Comparison of ENCODE assay signal across 8 cellular contexts in the genomic region with DNA sequence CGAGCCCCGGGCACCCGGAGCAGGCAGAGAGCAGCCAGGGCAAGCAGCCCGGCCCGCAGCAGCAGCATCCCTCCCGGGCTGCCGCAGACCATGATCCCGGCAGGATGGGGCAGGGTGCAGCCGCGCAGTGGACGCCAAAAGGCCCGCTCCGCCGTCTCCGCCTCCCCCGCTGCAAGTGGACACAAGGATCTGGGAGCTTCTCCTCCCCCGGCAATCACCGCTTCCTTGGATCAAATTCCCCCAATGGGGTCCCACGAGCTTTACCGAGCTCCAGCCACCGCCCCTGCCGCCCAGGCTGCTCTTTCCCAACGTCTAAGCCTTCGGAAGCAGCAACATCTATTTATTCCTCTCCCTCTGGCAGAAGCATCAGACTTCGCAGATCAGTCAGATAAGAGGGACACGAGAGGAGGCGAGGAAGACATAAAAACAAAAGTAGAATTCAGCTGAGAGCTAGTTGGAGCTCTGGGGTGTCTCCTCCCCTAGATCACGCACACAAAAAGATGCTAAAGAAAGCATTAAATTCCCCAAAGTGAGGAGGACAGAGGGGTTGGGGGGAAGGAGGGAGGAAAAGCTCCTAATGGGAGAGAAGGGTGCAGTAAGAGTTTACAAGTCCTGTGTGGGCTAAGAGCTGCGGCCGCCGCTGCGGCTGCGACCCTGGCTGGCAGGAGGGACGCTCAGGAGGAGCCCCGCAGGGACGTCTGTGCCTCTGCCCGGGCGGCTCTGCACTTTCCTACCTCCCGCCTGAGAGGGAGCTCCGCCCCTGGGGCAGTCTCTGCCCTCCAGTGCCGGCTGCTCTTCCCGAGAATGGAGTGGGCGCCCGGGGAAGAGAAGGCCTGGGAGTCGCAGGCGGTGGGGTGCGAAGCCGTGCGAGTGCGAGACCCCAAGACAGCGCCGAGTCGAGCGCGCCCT. TPM values are rescaled to one million over a fixed set of nuclear protein-coding genes. Genes with fewer than 3 reads are reported as not detected.
DNase-seq lines count a peak whose midpoint lies in the region; ATAC-seq, FAIRE-seq and TF ChIP-seq lines count a peak whose summit lies in the region.

Gene FRZB (minus strand): TSS at position 177 of the 909 bp plus-strand sequence. CDS start 85 bp downstream, at position 92.

- TF ChIP-seq CTCF in K562 (IDR thresholded peaks at IDR 0.05 in 2 of 3, conservative IDR thresholded peaks at IDR 0.05 in 1 of 3; ENCODE audit: insufficient read depth in 2 of 3, low read depth in 1 of 3, low read length in 3 of 3), result no peak

- H3K9ac ChIP-seq in K562 (ENCODE audit: insufficient read depth in 1 of 2, low read depth in 2 of 2, low read length in 2 of 2) (no peak within 1 kb of the TSS), Karpas-422 (ENCODE audit: low read length) (no peak within 1 kb of the TSS)

- ATAC-seq in K562, result peak; percentile 55

- H4K20me1 ChIP-seq in K562 (replicated peaks; ENCODE audit: control insufficient read depth, insufficient read depth, low read length), result no peaks in the 10 kb centered on the region; the same call in 1 of the 2 replicates
- no peaks in the 10 kb centered on the region for H4K20me1 ChIP-seq in Karpas-422 (ENCODE audit: insufficient read depth, low read depth, low read length)

- no peak for TF ChIP-seq POLR2A in K562 (conservative IDR thresholded peaks at IDR 0.05)

- DNase-seq in EH (ENCODE audit: low read depth), result peak; percentile 81
- DNase-seq in NCI-H1105 treated with DMSO at 0.1 percent for 48 hours (lab: John Stamatoyannopoulos, UW), result peak; percentile 34
- peak in 2 of 4 experiments; percentile 14 to 18 for DNase-seq in K562 (ENCODE audit: extremely low read depth in 1 of 4, low spot score in 3 of 4)
- peak; percentile 57 for DNase-seq in hepatic stellate cell (ENCODE audit: low spot score)
- DNase-seq in renal cortical epithelial cell (ENCODE audit: low read depth), result peak; percentile 38
- no peak for DNase-seq in Karpas-422
- no peak for DNase-seq in GM19240 (ENCODE audit: insufficient read length, low spot score)
- DNase-seq in NCI-H128 (lab: John Stamatoyannopoulos, UW; ENCODE audit: unreplicated experiment), result no peak

- no peaks in the 10 kb centered on the region for H3K36me3 ChIP-seq in K562 (ENCODE audit: control insufficient read depth, insufficient read depth, low read length)
- H3K36me3 ChIP-seq in Karpas-422 (ENCODE audit: insufficient read depth, low read length), result no peaks in the 10 kb centered on the region

- H3K27ac ChIP-seq in K562 (ENCODE audit: extremely low read depth, low read depth, low read length) (no peak within 1 kb of the TSS), Karpas-422 (ENCODE audit: low read length) (no peak within 1 kb of the TSS)

- H3K4me3 ChIP-seq in K562, result no peak within 1 kb of the TSS
- H3K4me3 ChIP-seq in Karpas-422 (ENCODE audit: low read length), result no peak within 1 kb of the TSS

- H3K79me2 ChIP-seq in K562 (ENCODE audit: control insufficient read depth, insufficient read depth, low read length) (no peaks in the 10 kb centered on the region), Karpas-422 (ENCODE audit: low read length) (no peaks in the 10 kb centered on the region)

- H2AFZ ChIP-seq in K562 (ENCODE audit: low read depth, low read length), result no peak within 1 kb of the TSS
- no peak within 1 kb of the TSS for H2AFZ ChIP-seq in Karpas-422 (ENCODE audit: low read length)

- FAIRE-seq in K562 (lab: Jason Lieb, UNC), result no peak

- TF ChIP-seq EP300 in K562 (IDR thresholded peaks at IDR 0.05; ENCODE audit: low read length), result no peak

- H3K4me1 ChIP-seq in K562 (replicated peaks in 1 of 2; ENCODE audit: control insufficient read depth in 2 of 2, insufficient read depth in 2 of 2, low read length in 2 of 2) (peaks cover 0 to 15% of the 10 kb centered on the region in 2 experiments; a peak in 1 of 5 replicates), Karpas-422 (ENCODE audit: low read length) (no peaks in the 10 kb centered on the region)

- in situ Hi-C loops in K562 (cut with MboI), result no loop called here

- no peaks in the 10 kb centered on the region for H3K9me1 ChIP-seq in K562 (ENCODE audit: control insufficient read depth, insufficient read depth, low read length)

- H3K27me3 ChIP-seq in K562 (ENCODE audit: control insufficient read depth in 2 of 2, insufficient read depth in 2 of 2, low read length in 2 of 2) (peaks cover 40 to 41% of the 10 kb centered on the region in 2 experiments), Karpas-422 (ENCODE audit: low read length) (no peaks in the 10 kb centered on the region)

- 13% methylated on average over 52 of the region's 55 CpGs for WGBS in K562 (ENCODE audit: insufficient coverage, low coverage, missing lambda C conversion rate)

- CTCF ChIA-PET in K562 (lab: Yijun Ruan, JAX; ENCODE audit: low intra/inter-chr PET ratio), result no interaction called here

- no peak within 1 kb of the TSS; the same call in 1 of the 2 replicates for H3K4me2 ChIP-seq in K562 (ENCODE audit: insufficient read depth, low read length)
- no peak within 1 kb of the TSS for H3K4me2 ChIP-seq in Karpas-422 (ENCODE audit: low read depth, low read length, poor library complexity, severe bottlenecking)

- no peaks in the 10 kb centered on the region for H3K9me2 ChIP-seq in Karpas-422 (replicated peaks; ENCODE audit: insufficient read depth, low read length)

- POLR2A ChIA-PET in K562 (lab: Yijun Ruan, JAX), result interaction anchor here (0.6 to 1.8 kb wide), 4 partner anchors 13 to 1628 kb away, joined by 3 to 7 read pairs (median 4); no protein-coding TSS in a partner anchor

- no TSS peak for BruUV-seq in K562 (replicated peaks; lab: Mats Ljungman, UMichigan)

- TF ChIP-seq RAD21 in K562 (CRISPR knock-in tag; conservative IDR thresholded peaks at IDR 0.05 in 1 of 2, IDR thresholded peaks at IDR 0.05 in 1 of 2), result no peak

- intact Hi-C loops in K562 (cut with micrococcal nuclease), result loop anchor here (5.0 to 10.0 kb wide), 4 partner anchors 84 to 682 kb away; no protein-coding TSS in a partner anchor

- H3K9me3 ChIP-seq in K562 (replicated peaks; ENCODE audit: control insufficient read depth, insufficient read depth, low read depth, low read length) (no peaks in the 10 kb centered on the region; the same call in 1 of the 2 replicates), Karpas-422 (ENCODE audit: low read length) (no peaks in the 10 kb centered on the region)

TF ChIP-seq in K562, 482 proteins besides CTCF, POLR2A, EP300 and RAD21:
- TF ChIP-seq, protein P1, sequence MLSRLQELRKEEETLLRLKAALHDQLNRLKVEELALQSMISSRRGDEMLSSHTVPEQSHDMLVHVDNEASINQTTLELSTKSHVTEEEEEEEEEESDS (CRISPR knock-in tag; IDR thresholded peaks at IDR 0.05), result no peak
- TF ChIP-seq EZH2 (IDR thresholded peaks at IDR 0.05; ENCODE audit: borderline replicate concordance, low read depth, low read length) (0 out of 2 replicates have a peak, but pooled peaks have one; percentile 88), ZNF274 (IDR thresholded peaks at IDR 0.05; ENCODE audit: borderline replicate concordance, low read depth, low read length) (no peak), ELF2 (CRISPR knock-in tag; IDR thresholded peaks at IDR 0.05) (no peak)

RNA-seq across cellular contexts. Expression of gene FRZB, which starts in this region (rescaled TPM):
- total RNA-seq in K562 (2011; cell fraction: chromatin; rRNA removed; ENCODE audit: low replicate concordance), result 0.12 and 0.44 TPM in 2 replicates
- total RNA-seq in K562 (2011; cell fraction: nucleolus; rRNA removed), result 0.17 and 0.26 TPM in 2 replicates
- total RNA-seq in K562 (2011; cell fraction: nucleoplasm; rRNA removed), result 0.15 and 0.38 TPM in 2 replicates
- total RNA-seq in K562 (2014; rRNA removed) (not detected in 2 replicates), K562 (2014; rRNA removed; fragmentation: Illumina TruSeq; extraction: Trizol) (0.06 TPM in 1 of 2 replicates, not detected in the other), K562 (2015; rRNA removed; fragmentation: Illumina TruSeq; extraction: Trizol) (not detected in 2 replicates), K562 (2021) (not detected in 2 replicates), renal cortical epithelial cell (not detected in 2 replicates)
- polyA plus RNA-seq in K562 (2011; rRNA removed) (0.01 and 0.11 TPM in 2 replicates), K562 (2014; fragmentation: Illumina TruSeq; extraction: Trizol) (0.03 and 0.08 TPM in 2 replicates), K562 (2014; fragmentation: Nextera tagmentation; extraction: Ambion mirVana) (not detected), K562 (2014; rRNA removed) (0.03 and 0.05 TPM in 2 replicates)
- 0.01 TPM in 1 of 2 replicates, not detected in the other for polyA plus RNA-seq in K562 (2011; cell fraction: cytosol; rRNA removed)
- 0.21 and 0.34 TPM in 2 replicates for polyA plus RNA-seq in K562 (2011; cell fraction: nucleus; rRNA removed)
- 0.03 and 0.11 TPM in 2 replicates for polyA plus RNA-seq in K562 (2012)
- 0.06 TPM in 1 of 2 replicates, not detected in the other for polyA minus RNA-seq in K562 (2011; rRNA and poly(A)+ RNA removed)
- not detected in 2 replicates for polyA minus RNA-seq in K562 (2011; cell fraction: cytosol; rRNA and poly(A)+ RNA removed)
- polyA minus RNA-seq in K562 (2011; cell fraction: nucleus; rRNA and poly(A)+ RNA removed), result 0.13 and 0.22 TPM in 2 replicates
- total RNA-seq in Karpas-422 (2014; rRNA removed; shearing (Covaris generic); ENCODE audit: low replicate concordance), result not detected in 2 replicates

Comparison
In these comparisons a context has a peak if more than half of its experiments do, and no peak if none do; other contexts are left out.
1. Peak in ATAC-seq in K562; RNA of the gene not detected or under 1 TPM.
2. Peak in DNase-seq in renal cortical epithelial cell; RNA of the gene not detected or under 1 TPM.
3. DNase-seq: peak in EH (single experiment), NCI-H1105 treated with DMSO at 0.1 percent for 48 hours (single experiment) and hepatic stellate cell (single experiment); none in Karpas-422 (single experiment), GM19240 (single experiment) and NCI-H128 (single experiment).